7 cellular contexts compared by ENCODE assay signal in genomic region chr1:153536618-153537375, GRCh38.
A peak's percentile ranks its signal among the peaks of the same experiment; 100 is the strongest.
DNase-seq lines count a peak whose midpoint lies in the region; ATAC-seq lines count a peak whose summit lies in the region.
"Had no signal": no experiment of that assay in that cellular context is flagged by ENCODE, and none has a peak within 500 bp of the region (broad histone marks: within the 10 kb centered on the region; RNA-seq: fewer than 3 reads in every experiment).

No MANE protein-coding gene starts in this region.

- peaks cover 65 to 72% of the 10 kb centered on the region in 2 donors for H3K4me1 Mint-ChIP-seq in effector memory CD8-positive, alpha-beta T cell (ENCODE audit: low read depth in 2 of 2)

- DNase-seq in NCI-H510A treated with DMSO at 0.1 percent for 48 hours (lab: John Stamatoyannopoulos, UW) (peak; percentile 17), skeletal muscle cell (ENCODE audit: low read depth) (no peak), cerebellar nuclear complex (lab: John Stamatoyannopoulos, UW) (no peak), NCI-H1048 (lab: John Stamatoyannopoulos, UW) (no peak)
- DNase-seq in effector memory CD8-positive, alpha-beta T cell: no peak

- no peaks in the 10 kb centered on the region for H3K9me3 Mint-ChIP-seq in effector memory CD8-positive, alpha-beta T cell
- H3K9me3 Mint-ChIP-seq: neural crest cell had no signal

- no peaks in the 10 kb centered on the region for H3K27me3 Mint-ChIP-seq in effector memory CD8-positive, alpha-beta T cell

- H3K4me3 ChIP-seq in skeletal muscle cell (ENCODE audit: low read depth, low read length): peak overlapping the region; percentile 74

- ATAC-seq in effector memory CD8-positive, alpha-beta T cell (replicated peaks): no peak
- no peak for ATAC-seq in HG02588 (IDR thresholded peaks at IDR 0.05; ENCODE audit: unreplicated experiment)

- peak overlapping the region; percentile 91 to 95 for H3K27ac Mint-ChIP-seq in effector memory CD8-positive, alpha-beta T cell

- peaks cover 47% of the 10 kb centered on the region for H3K36me3 Mint-ChIP-seq in effector memory CD8-positive, alpha-beta T cell (ENCODE audit: insufficient read depth)

- peak overlapping the region; percentile 88 to 92 for H3K4me3 Mint-ChIP-seq in effector memory CD8-positive, alpha-beta T cell
- H3K4me3 Mint-ChIP-seq: neural crest cell had no signal
